ENCODE assay signal across 17 cellular contexts in genomic region chr22:31340360-31340759, GRCh38. TPM values are rescaled to one million over a fixed set of nuclear protein-coding genes. Genes with fewer than 3 reads are reported as not detected.
DNase-seq lines count a peak whose midpoint lies in the region; ATAC-seq and TF ChIP-seq lines count a peak whose summit lies in the region.
"Had no signal": no experiment of that assay in that cellular context is flagged by ENCODE, and none has a peak within 500 bp of the region (broad histone marks: within the 10 kb centered on the region; RNA-seq: fewer than 3 reads in every experiment).

No MANE protein-coding gene starts in this region.

- H3K9me3 ChIP-seq in CD4-positive, alpha-beta T cell (ENCODE audit: control insufficient read depth, low read length): no peaks in the 10 kb centered on the region
- no peaks in the 10 kb centered on the region for H3K9me3 ChIP-seq in body of pancreas
- H3K9me3 ChIP-seq: HAP-1 had no signal

- H3K27me3 Mint-ChIP-seq in CD4-positive, alpha-beta T cell: no peaks in the 10 kb centered on the region
- H3K27me3 Mint-ChIP-seq in IgD-negative memory B cell (no peaks in the 10 kb centered on the region), nephron progenitor cell (ENCODE audit: low read depth, poor library complexity) (no peaks in the 10 kb centered on the region)

- intact Hi-C loops in CD4-positive, alpha-beta T cell (cut with DNase I, micrococcal nuclease): no loop called here
- intact Hi-C loops in body of pancreas (cut with DNase I): no loop called here

- WGBS in body of pancreas, 2 donors: 64 to 69% methylated on average over 5 to 6 of the region's 6 CpGs

- TF ChIP-seq CTCF in CD4-positive, alpha-beta T cell (IDR thresholded peaks at IDR 0.05): no peak
- TF ChIP-seq CTCF in body of pancreas (IDR thresholded peaks at IDR 0.05) (no peak), nephron progenitor cell (IDR thresholded peaks at IDR 0.05) (no peak)

- peaks cover 92% of the 10 kb centered on the region for H3K36me3 Mint-ChIP-seq in CD4-positive, alpha-beta T cell (ENCODE audit: low read depth)
- H3K36me3 Mint-ChIP-seq in IgD-negative memory B cell (no peaks in the 10 kb centered on the region), nephron progenitor cell (ENCODE audit: low read depth) (peaks cover 43% of the 10 kb centered on the region)

- H3K4me1 ChIP-seq in body of pancreas: peaks cover 79% of the 10 kb centered on the region

- no peaks in the 10 kb centered on the region for H3K27me3 ChIP-seq in CD4-positive, alpha-beta T cell (ENCODE audit: control insufficient read depth, insufficient read depth, low read length)
- H3K27me3 ChIP-seq in body of pancreas: no peaks in the 10 kb centered on the region

- no peaks in the 10 kb centered on the region for H3K36me3 ChIP-seq in body of pancreas (replicated peaks in 1 of 2; ENCODE audit: insufficient read depth in 1 of 2, low read depth in 2 of 2)

- POLR2A ChIA-PET in CD4-positive, alpha-beta T cell (lab: Charles Lee): interaction anchor here (1.6 to 2.1 kb wide), 2 partner anchors 50 to 61 kb away, joined by 5 to 7 read pairs; no protein-coding TSS in a partner anchor

- no peak for ATAC-seq in CD4-positive, alpha-beta T cell (ENCODE audit: poor library complexity)
- ATAC-seq in body of pancreas: no peak
- ATAC-seq in HG03442 (IDR thresholded peaks at IDR 0.05; ENCODE audit: unreplicated experiment): no peak
- ATAC-seq: activated T-cell treated with anti-CD3 and anti-CD28 coated beads, Interleukin-2, amount 50 U/mL, for 4 hours; left ventricle myocardium superior; Panc1 had no signal

- H3K27ac ChIP-seq in CD4-positive, alpha-beta T cell (ENCODE audit: low read depth, low read length): no peak overlapping the region
- H3K27ac ChIP-seq in body of pancreas: peak overlapping the region; percentile 45 to 93 (median 89)

- TF ChIP-seq POLR2A in body of pancreas (IDR thresholded peaks at IDR 0.05): no peak

- peak overlapping the region; percentile 70 for H3K4me3 Mint-ChIP-seq in CD4-positive, alpha-beta T cell
- peak overlapping the region in 2 of 4 donors; percentile 1 to 66 for H3K4me3 Mint-ChIP-seq in IgD-negative memory B cell
- peak overlapping the region; percentile 67 for H3K4me3 Mint-ChIP-seq in nephron progenitor cell
- H3K4me3 Mint-ChIP-seq: activated T-cell treated with anti-CD3 and anti-CD28 coated beads, Interleukin-2, amount 50 U/mL, for 4 hours had no signal

- H3K4me3 ChIP-seq in body of pancreas: no peak overlapping the region
- H3K4me3 ChIP-seq: HAP-1 had no signal

- CTCF ChIA-PET in CD4-positive, alpha-beta T cell (lab: Charles Lee): no interaction called here

- peak overlapping the region; percentile 95 for H3K27ac Mint-ChIP-seq in CD4-positive, alpha-beta T cell
- H3K27ac Mint-ChIP-seq in IgD-negative memory B cell: peak overlapping the region; percentile 54 to 89 (median 86)
- peak overlapping the region; percentile 88 for H3K27ac Mint-ChIP-seq in nephron progenitor cell

- H3K4me1 Mint-ChIP-seq in CD4-positive, alpha-beta T cell (ENCODE audit: low read depth): peaks cover 83% of the 10 kb centered on the region
- H3K4me1 Mint-ChIP-seq in IgD-negative memory B cell: peaks cover 17 to 41% (median 30%) of the 10 kb centered on the region in 3 donors
- H3K4me1 Mint-ChIP-seq in nephron progenitor cell: peaks cover 71% of the 10 kb centered on the region

- no peaks in the 10 kb centered on the region for H3K9me3 Mint-ChIP-seq in CD4-positive, alpha-beta T cell
- H3K9me3 Mint-ChIP-seq in IgD-negative memory B cell: no peaks in the 10 kb centered on the region
- H3K9me3 Mint-ChIP-seq in nephron progenitor cell: no peaks in the 10 kb centered on the region
- H3K9me3 Mint-ChIP-seq: activated T-cell treated with anti-CD3 and anti-CD28 coated beads, Interleukin-2, amount 50 U/mL, for 4 hours had no signal

- no peak for DNase-seq in CD4-positive, alpha-beta T cell
- DNase-seq in body of pancreas (no peak), nephron progenitor cell (no peak), AG08396 (ENCODE audit: low spot score) (no peak)
- DNase-seq in stimulated activated naive CD4-positive, alpha-beta T cell (lab: John Stamatoyannopoulos, UW): no peak
- DNase-seq: activated T-cell treated with anti-CD3 and anti-CD28 coated beads, Interleukin-2, amount 50 U/mL, for 4 hours; dermis blood vessel endothelial cell; EL; IMR-90; left ventricle myocardium superior; NCI-H1105 treated with DMSO at 0.1 percent for 48 hours; NCI-H524 treated with DMSO at 0.1 percent for 48 hours; SW 1271 had no signal

RNA-seq across cellular contexts. Expression of gene PATZ1, which starts 5.8 kb away (rescaled TPM):
- 10 to 100 TPM; 54.4 to 58.3 TPM for total RNA-seq in CD4-positive, alpha-beta T cell
- 11.5 TPM for polyA plus RNA-seq in IgD-negative memory B cell
- total RNA-seq in body of pancreas: 10 to 100 TPM; 24.1 to 25.1 TPM

RNA-seq across cellular contexts. Expression of gene PIK3IP1, which starts 48.1 kb away (rescaled TPM):
- total RNA-seq in CD4-positive, alpha-beta T cell: 1,000 to 10,000 TPM; 1,063 to 1,072 TPM
- 88.7 TPM for polyA plus RNA-seq in IgD-negative memory B cell
- total RNA-seq in body of pancreas: 10 to 100 TPM in 1 of 2 donors, 1 to 10 TPM in 1; 5.6 to 18.9 TPM

RNA-seq across cellular contexts. Expression of gene DRG1, which starts 59.0 kb away (rescaled TPM):
- 10 to 100 TPM; 57.3 to 72.8 TPM for total RNA-seq in CD4-positive, alpha-beta T cell
- polyA plus RNA-seq in IgD-negative memory B cell: 88.7 TPM
- 10 to 100 TPM; 18.8 to 37.9 TPM for total RNA-seq in body of pancreas

Comparison
In these comparisons a context has a peak if more than half of its experiments do, and no peak if none do; other contexts are left out.
1. RNA of gene PIK3IP1, which starts 48.1 kb away (total RNA-seq): 1,063 to 1,072 TPM in CD4-positive, alpha-beta T cell; 5.6 to 18.9 TPM in body of pancreas; every median in the first group is over 10 times any median in the second.
2. Peak in every context shown above with its lines, with median percentiles within 50 percentile points of each other: H3K27ac Mint-ChIP-seq.